Comparison of ENCODE assay signal across 9 cellular contexts in the genomic region with DNA sequence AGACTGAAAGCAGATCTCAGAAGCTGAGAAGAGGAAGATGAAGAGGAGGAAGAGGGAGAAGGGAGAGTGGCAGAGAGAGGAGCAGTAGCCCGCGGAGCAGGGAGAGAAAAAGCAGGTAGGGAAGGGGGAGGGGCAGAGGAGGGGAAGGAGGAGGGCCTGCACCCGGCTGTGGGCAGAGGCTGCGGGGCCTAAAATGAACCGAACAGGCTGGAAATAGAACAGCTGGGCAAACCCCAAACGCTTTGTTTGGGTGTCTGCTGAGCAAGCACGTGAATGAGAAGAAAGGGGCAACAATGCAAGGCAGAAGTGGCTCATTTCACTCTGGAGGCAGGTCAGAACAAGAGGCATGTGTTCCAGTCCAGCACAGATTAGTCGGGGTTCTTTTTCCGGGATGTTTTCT.
DNase-seq lines count a peak whose midpoint lies in the region; ATAC-seq and TF ChIP-seq lines count a peak whose summit lies in the region.
"Had no signal": no experiment of that assay in that cellular context is flagged by ENCODE, and none has a peak within 500 bp of the region (broad histone marks: within the 10 kb centered on the region; RNA-seq: fewer than 3 reads in every experiment).

No MANE protein-coding gene starts in this region.

- DNase-seq in DMS153 treated with DMSO at 0.1 percent for 48 hours (lab: John Stamatoyannopoulos, UW; ENCODE audit: unreplicated experiment) (peak; percentile 58), HL-60 (ENCODE audit: low read depth in 1 of 2, low spot score in 1 of 2) (peak; percentile 40 to 63), coronary artery (ENCODE audit: low spot score) (no peak), HAP-1 (ENCODE audit: low spot score in 2 of 2) (no peak), T-helper 9 cell (no peak), NCI-H2227 treated with DMSO at 0.1 percent for 48 hours (lab: John Stamatoyannopoulos, UW) (no peak)
- DNase-seq in activated CD8-positive, alpha-beta memory T cell treated with anti-CD3 and anti-CD28 coated beads for 24 hours = no peak
- DNase-seq: NCI-H1930 had no signal

- H3K27me3 ChIP-seq in HL-60 (ENCODE audit: insufficient read depth, poor library complexity, severe bottlenecking) (no peaks in the 10 kb centered on the region), HAP-1 (ENCODE audit: low read depth) (no peaks in the 10 kb centered on the region)

- peak; percentile 64 for ATAC-seq in GM18907 (IDR thresholded peaks at IDR 0.05; ENCODE audit: unreplicated experiment)

- in situ Hi-C loops in HAP-1 (cut with MboI; ENCODE audit: low sequenced_read_pairs) = no loop called here

- H3K4me3 ChIP-seq in HL-60 (replicated peaks; ENCODE audit: insufficient read depth, low read length) (no peak overlapping the region), coronary artery (peak overlapping the region; percentile 44), HAP-1 (no peak overlapping the region)

- H3K36me3 ChIP-seq in HAP-1 (replicated peaks) = no peaks in the 10 kb centered on the region

- H3K4me1 ChIP-seq in HAP-1 = no peaks in the 10 kb centered on the region

- no peak overlapping the region for H3K27ac ChIP-seq in HL-60 (replicated peaks)
- H3K27ac ChIP-seq in coronary artery = peak overlapping the region in 1 of 2 donors; percentile 30

- no peaks in the 10 kb centered on the region for H3K9me3 ChIP-seq in HAP-1

- TF ChIP-seq CTCF in HL-60 (IDR thresholded peaks at IDR 0.05; ENCODE audit: insufficient read depth, low read length) = no peak
- no peak for TF ChIP-seq CTCF in coronary artery (IDR thresholded peaks at IDR 0.05)

Comparison
In these comparisons a context has a peak if more than half of its experiments do, and no peak if none do; other contexts are left out.
1. DNase-seq: peak in DMS153 treated with DMSO at 0.1 percent for 48 hours (single experiment) and HL-60 (2 of 2); none in coronary artery (single experiment), HAP-1 (0 of 2), T-helper 9 cell (single experiment), NCI-H2227 treated with DMSO at 0.1 percent for 48 hours (single experiment) and activated CD8-positive, alpha-beta memory T cell treated with anti-CD3 and anti-CD28 coated beads for 24 hours (single experiment).